ENCODE assay signal across 8 cellular contexts in the genomic region with DNA sequence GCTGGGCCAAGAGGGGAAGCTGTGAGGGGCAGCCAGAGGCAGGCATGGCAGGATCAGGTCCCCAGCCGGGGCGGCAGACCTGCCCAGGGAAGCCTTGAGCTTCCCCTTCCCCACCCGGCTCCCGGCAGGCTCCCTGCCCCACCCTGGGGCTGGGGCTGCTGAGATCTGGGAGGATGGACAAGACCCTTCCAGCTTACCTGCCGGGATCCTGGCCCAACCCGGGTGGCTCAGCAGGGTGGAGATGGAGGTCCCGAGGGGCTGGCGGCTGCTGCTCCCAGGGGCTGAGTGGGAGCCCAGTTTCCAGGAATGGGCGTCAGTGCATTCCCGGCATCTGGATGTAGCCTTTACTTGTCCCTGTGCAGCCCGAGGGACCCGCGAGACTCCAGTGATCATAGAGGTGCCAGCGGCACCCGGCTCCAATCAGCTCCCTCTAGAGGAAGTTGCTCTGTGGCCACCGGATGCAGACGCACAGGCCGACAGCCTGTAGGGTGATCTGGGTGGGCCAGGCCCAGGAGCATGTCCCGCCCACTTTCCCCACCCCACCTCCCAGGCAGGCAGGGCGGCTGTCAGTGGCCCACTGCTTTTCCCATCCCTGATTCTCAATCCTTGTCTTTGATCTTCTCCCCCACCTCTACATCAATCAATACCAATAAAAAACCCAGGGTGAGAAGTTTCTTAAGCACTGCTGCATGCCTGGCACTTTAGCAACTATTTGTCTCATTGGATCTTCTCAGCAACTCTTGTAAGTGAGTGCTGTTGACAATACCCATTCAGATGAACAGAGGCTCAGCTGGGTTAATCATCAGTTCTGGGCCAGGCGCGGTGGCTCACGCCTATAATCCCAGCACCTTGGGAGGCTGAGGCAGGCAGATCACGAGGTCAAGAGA. TPM values are rescaled to one million over a fixed set of nuclear protein-coding genes. Genes with fewer than 3 reads are reported as not detected.
A peak's percentile ranks its signal among the peaks of the same experiment; 100 is the strongest.
DNase-seq lines count a peak whose midpoint lies in the region; ATAC-seq and TF ChIP-seq lines count a peak whose summit lies in the region.

A gene (minus strand): TSS at position 449 of the 887 bp plus-strand sequence. CDS start 2,672 bp downstream, outside the sequence.

- H3K27ac ChIP-seq in osteoblast (ENCODE audit: low read depth, low read length) (peak within 1 kb of the TSS; percentile 81), thoracic aorta (peak within 1 kb of the TSS; percentile 81 to 91)

- H3K4me3 ChIP-seq in HFF-Myc (replicated peaks; ENCODE audit: low read depth, low read length) = peak within 1 kb of the TSS; percentile 95
- peak within 1 kb of the TSS; percentile 93 for H3K4me3 ChIP-seq in NB4 (ENCODE audit: low read depth, low read length)
- H3K4me3 ChIP-seq in osteoblast (ENCODE audit: insufficient read depth, low read length) = peak within 1 kb of the TSS; percentile 94
- H3K4me3 ChIP-seq in thoracic aorta = peak within 1 kb of the TSS; percentile 98

- peaks cover 34% of the 10 kb centered on the region for H3K79me2 ChIP-seq in osteoblast (ENCODE audit: insufficient read depth, low read length)

- peak within 1 kb of the TSS; percentile 93 to 97 for H3K27ac Mint-ChIP-seq in activated naive CD4-positive, alpha-beta T cell treated with anti-CD3 and anti-CD28 coated beads, Interleukin-2, amount 50 U/mL, for 72 hours

- peak; percentile 81 for DNase-seq in GM04504 (ENCODE audit: low read depth)
- DNase-seq in HFF-Myc (ENCODE audit: extremely low read depth, low read depth) = peak; percentile 61
- peak; percentile 94 for DNase-seq in NB4 (ENCODE audit: low read depth)
- peak; percentile 80 to 84 for DNase-seq in activated naive CD4-positive, alpha-beta T cell treated with anti-CD3 and anti-CD28 coated beads, Interleukin-2, amount 50 U/mL, for 72 hours (ENCODE audit: low spot score in 2 of 2)
- DNase-seq in glomerular visceral epithelial cell (ENCODE audit: extremely low spot score) = peak; percentile 90
- peak; percentile 99 for DNase-seq in osteoblast (ENCODE audit: insufficient read length, low spot score, missing footprints)
- DNase-seq in thoracic aorta (ENCODE audit: low spot score) = peak; percentile 72

- ATAC-seq in SK-N-SH treated with all-trans-retinoic acid at 6 μM for 48 hours = peak; percentile 99
- ATAC-seq in activated naive CD4-positive, alpha-beta T cell treated with anti-CD3 and anti-CD28 coated beads, Interleukin-2, amount 50 U/mL, for 72 hours = peak; percentile 94 to 97
- peak; percentile 79 for ATAC-seq in thoracic aorta (ENCODE audit: insufficient number of reproducible peaks, low FRiP score, low read depth)

- peaks cover 26 to 32% of the 10 kb centered on the region in 2 donors for H3K36me3 Mint-ChIP-seq in activated naive CD4-positive, alpha-beta T cell treated with anti-CD3 and anti-CD28 coated beads, Interleukin-2, amount 50 U/mL, for 72 hours

- peaks cover 14% of the 10 kb centered on the region for H3K36me3 ChIP-seq in osteoblast (ENCODE audit: insufficient read depth, low read length)
- H3K36me3 ChIP-seq in thoracic aorta = peaks cover 4% of the 10 kb centered on the region

- peak within 1 kb of the TSS; percentile 76 for H2AFZ ChIP-seq in osteoblast (ENCODE audit: low read length)

- TF ChIP-seq CTCF in HFF-Myc (IDR thresholded peaks at IDR 0.05; ENCODE audit: low read depth, low read length, missing control alignments) (peak; percentile 49), NB4 (IDR thresholded peaks at IDR 0.05; ENCODE audit: low read depth, low read length) (peak; percentile 46), osteoblast (IDR thresholded peaks at IDR 0.05; ENCODE audit: extremely low read depth, low read depth, low read length) (peak; percentile 43), thoracic aorta (IDR thresholded peaks at IDR 0.05) (peak; percentile 28)

- peak; percentile 63 for TF ChIP-seq POLR2A in NB4 (IDR thresholded peaks at IDR 0.05; ENCODE audit: extremely low read depth, insufficient read length)

- H3K27me3 ChIP-seq in osteoblast (ENCODE audit: insufficient read depth, low read length) (no peaks in the 10 kb centered on the region), thoracic aorta (replicated peaks; ENCODE audit: insufficient read depth) (no peaks in the 10 kb centered on the region)

- H3K4me2 ChIP-seq in osteoblast (ENCODE audit: insufficient read depth, low read length) = peak within 1 kb of the TSS; percentile 88

- H3K9me3 ChIP-seq in osteoblast (ENCODE audit: low read depth, low read length) (no peaks in the 10 kb centered on the region), thoracic aorta (no peaks in the 10 kb centered on the region)

- no peaks in the 10 kb centered on the region for H3K9me3 Mint-ChIP-seq in activated naive CD4-positive, alpha-beta T cell treated with anti-CD3 and anti-CD28 coated beads, Interleukin-2, amount 50 U/mL, for 72 hours

- H3K4me1 ChIP-seq in osteoblast (ENCODE audit: insufficient read depth, low read length) (peaks cover 7% of the 10 kb centered on the region), thoracic aorta (ENCODE audit: control insufficient read depth in 1 of 2, low read depth in 2 of 2) (peaks cover 16 to 21% of the 10 kb centered on the region in 2 donors)

- H4K20me1 ChIP-seq in osteoblast (ENCODE audit: insufficient read depth, low read length) = peaks cover 16% of the 10 kb centered on the region

TF ChIP-seq in SK-N-SH treated with all-trans-retinoic acid at 6 μM for 48 hours, 23 proteins besides CTCF, POLR2A, EP300 and RAD21:
- TF ChIP-seq GLIS3 (CRISPR knock-in tag; IDR thresholded peaks at IDR 0.05) (no peak), ARNTL (CRISPR knock-in tag; IDR thresholded peaks at IDR 0.05; ENCODE audit: borderline replicate concordance, low read depth) (no peak), CSDC2 (CRISPR knock-in tag; IDR thresholded peaks at IDR 0.05) (no peak), ISL1 (CRISPR knock-in tag; IDR thresholded peaks at IDR 0.05) (no peak), TCF4 (CRISPR knock-in tag; IDR thresholded peaks at IDR 0.05; ENCODE audit: borderline replicate concordance) (no peak; the same call in 1 of the 2 replicates)

RNA-seq across cellular contexts. Expression of the gene that starts here (rescaled TPM):
- total RNA-seq in activated naive CD4-positive, alpha-beta T cell treated with anti-CD3 and anti-CD28 coated beads, Interleukin-2, amount 50 U/mL, for 72 hours = 10 to 100 TPM; 43.8 to 57.0 TPM
- total RNA-seq in osteoblast (13.3 and 13.8 TPM in 2 replicates), thoracic aorta (10 to 100 TPM; 13.8 to 14.0 TPM)

Comparison
In these comparisons a context has a peak if more than half of its experiments do, and no peak if none do; other contexts are left out.
1. Peak in every context shown above with its lines: DNase-seq, ATAC-seq, H3K4me3 ChIP-seq and H3K27ac ChIP-seq.